In genomic region chr5:144207875-144208444, GRCh38 we compare ENCODE assay signal across 14 cellular contexts.
DNase-seq lines count a peak whose midpoint lies in the region; ATAC-seq and TF ChIP-seq lines count a peak whose summit lies in the region.
"Had no signal": no experiment of that assay in that cellular context is flagged by ENCODE, and none has a peak within 500 bp of the region (broad histone marks: within the 10 kb centered on the region; RNA-seq: fewer than 3 reads in every experiment).

No MANE protein-coding gene starts in this region.

- H3K9ac ChIP-seq in Loucy (ENCODE audit: low read depth, low read length, poor library complexity, severe bottlenecking) = no peak overlapping the region
- H3K9ac ChIP-seq in endocrine pancreas (ENCODE audit: control insufficient read depth, insufficient read depth, low read length) = no peak overlapping the region

- H3K27me3 ChIP-seq in Loucy (ENCODE audit: insufficient read depth, low read length, poor library complexity, severe bottlenecking) (no peaks in the 10 kb centered on the region), endocrine pancreas (ENCODE audit: control insufficient read depth, insufficient read depth, low read length) (no peaks in the 10 kb centered on the region)

- no peaks in the 10 kb centered on the region for H4K20me1 ChIP-seq in Loucy (ENCODE audit: insufficient read depth, low read length, poor library complexity, severe bottlenecking)

- no peak for TF ChIP-seq POLR2A in GM18505 (IDR thresholded peaks at IDR 0.05; ENCODE audit: borderline replicate concordance, extremely low read depth, insufficient read depth, insufficient read length)

- ATAC-seq in GM18505 (IDR thresholded peaks at IDR 0.05; ENCODE audit: unreplicated experiment) = no peak

- no peaks in the 10 kb centered on the region for H3K36me3 ChIP-seq in Loucy (ENCODE audit: insufficient read depth, low read length)
- no peaks in the 10 kb centered on the region for H3K36me3 ChIP-seq in endocrine pancreas (ENCODE audit: control insufficient read depth, insufficient read depth, low read length)

- no peaks in the 10 kb centered on the region for H3K79me2 ChIP-seq in Loucy (ENCODE audit: insufficient read depth, low read length)

- H3K4me2 ChIP-seq in Loucy (ENCODE audit: low read depth, low read length, poor library complexity, severe bottlenecking) = no peak overlapping the region

- no peak overlapping the region for H3K4me3 ChIP-seq in Loucy (ENCODE audit: low read length, poor library complexity, severe bottlenecking)
- H3K4me3 ChIP-seq in endocrine pancreas (ENCODE audit: control insufficient read depth, insufficient read depth, low read length) = peak overlapping the region; percentile 8

- DNase-seq in NCI-H748 (lab: John Stamatoyannopoulos, UW; ENCODE audit: unreplicated experiment) (peak; percentile 86), retina (peak; percentile 56), SHP77 treated with DMSO at 0.1 percent for 48 hours (lab: John Stamatoyannopoulos, UW) (no peak), substantia nigra (lab: John Stamatoyannopoulos, UW) (no peak)
- DNase-seq: activated CD4-positive, alpha-beta T cell treated with anti-CD3 and anti-CD28 coated beads for 48 hours; activated naive CD8-positive, alpha-beta T cell treated with anti-CD3 and anti-CD28 coated beads, Interleukin-2, amount 10 ng/mL, durations not matched to agents 7 days and 5 days; cerebellar nuclear complex; Karpas-422; NCI-H2029 treated with DMSO at 0.1 percent for 48 hours; T1000 had no signal

- H3K4me1 ChIP-seq in Loucy (ENCODE audit: insufficient read depth, low read length, poor library complexity, severe bottlenecking) = peaks cover 6% of the 10 kb centered on the region
- no peaks in the 10 kb centered on the region for H3K4me1 ChIP-seq in endocrine pancreas (ENCODE audit: control insufficient read depth, insufficient read depth, low read length)

- H3K9me2 ChIP-seq in Loucy (replicated peaks; ENCODE audit: low read depth, low read length) = no peaks in the 10 kb centered on the region

- H3K27ac ChIP-seq in substantia nigra (ENCODE audit: low read depth, low read length, poor library complexity, severe bottlenecking) = no peak overlapping the region
- H3K27ac ChIP-seq: HL-60 had no signal

- H3F3A ChIP-seq in Loucy (ENCODE audit: low read depth) = no peaks in the 10 kb centered on the region

- TF ChIP-seq CTCF in Loucy (conservative IDR thresholded peaks at IDR 0.05; ENCODE audit: low read length) = peak; percentile 41; the same call in 1 of the 2 replicates

- H3K9me3 ChIP-seq in Loucy (ENCODE audit: insufficient read depth, low read depth, low read length) = no peaks in the 10 kb centered on the region
- no peaks in the 10 kb centered on the region for H3K9me3 ChIP-seq in endocrine pancreas (ENCODE audit: control insufficient read depth, low read length)

- no peak overlapping the region for H2AFZ ChIP-seq in Loucy (ENCODE audit: low read length)

Comparison
In these comparisons a context has a peak if more than half of its experiments do, and no peak if none do; other contexts are left out.
1. DNase-seq: peak in NCI-H748 (single experiment) and retina (single experiment); none in SHP77 treated with DMSO at 0.1 percent for 48 hours (single experiment) and substantia nigra (0 of 49).